8 cellular contexts compared by ENCODE assay signal in the genomic region with DNA sequence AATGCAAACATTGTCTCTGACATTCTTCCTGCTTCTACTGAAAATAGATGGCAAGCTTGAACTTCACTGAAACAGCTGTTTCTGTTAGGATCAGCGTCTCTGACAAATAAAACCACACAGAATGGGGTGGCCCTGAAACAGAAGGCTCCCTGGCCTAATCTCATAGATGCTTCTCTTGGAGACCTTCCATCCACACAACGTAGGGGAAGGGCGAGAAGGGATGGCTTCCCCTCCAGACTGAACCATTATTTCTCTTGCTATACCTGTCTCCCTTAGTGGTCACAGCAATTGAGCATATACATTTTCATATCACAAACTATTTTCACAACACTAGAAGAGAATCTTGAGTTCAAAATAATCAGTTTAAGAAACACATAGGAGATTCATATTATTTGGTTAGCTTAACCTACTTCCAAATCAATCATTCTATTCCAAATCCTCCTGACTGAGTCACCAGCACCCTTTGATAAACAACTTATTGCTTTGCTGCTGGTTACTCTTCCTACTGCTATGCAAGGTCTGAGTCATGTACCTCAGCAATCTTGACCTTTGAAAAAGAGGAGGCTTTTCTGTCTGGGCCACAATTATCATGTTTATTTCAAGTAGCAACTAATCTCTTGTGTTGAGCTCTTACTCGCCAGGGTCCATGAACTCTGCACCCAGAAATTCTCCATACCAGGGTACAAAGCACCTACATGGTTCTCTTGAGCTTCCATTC. TPM values are rescaled to one million over a fixed set of nuclear protein-coding genes. Genes with fewer than 3 reads are reported as not detected.
DNase-seq lines count a peak whose midpoint lies in the region; ATAC-seq and TF ChIP-seq lines count a peak whose summit lies in the region.

No MANE protein-coding gene starts in this region.

- peaks cover 72% of the 10 kb centered on the region for H3K4me1 Mint-ChIP-seq in activated T-helper 1 cell treated with anti-CD3 and anti-CD28 coated beads, Interleukin-12 subunit alpha, Interleukin-12 subunit beta, Interleukin-2, Interleukin-4 antibody, amounts not matched to agents 30 ng/mL and 10 ng/mL and 1 ng/mL, durations not matched to agents 14 hours and 24 hours and 36 hours (ENCODE audit: low read depth)
- peaks cover 61% of the 10 kb centered on the region for H3K4me1 Mint-ChIP-seq in stimulated activated memory B cell treated with anti-CD40 and anti-IgM and Interleukin-4, amounts not matched to agents 10 μg/mL and 1 μg/mL and 100 μg/mL, for 72 hours

- H3K4me3 ChIP-seq in HFF-Myc (replicated peaks; ENCODE audit: low read depth, low read length) (no peak overlapping the region), cardiac muscle cell (no peak overlapping the region)

- H3K27me3 ChIP-seq in cardiac muscle cell = no peaks in the 10 kb centered on the region

- TF ChIP-seq CTCF in HFF-Myc (IDR thresholded peaks at IDR 0.05; ENCODE audit: low read depth, low read length, missing control alignments) = no peak
- TF ChIP-seq CTCF in cardiac muscle cell (IDR thresholded peaks at IDR 0.05; ENCODE audit: low read depth, low read length) = no peak

- no peaks in the 10 kb centered on the region for H3K27me3 Mint-ChIP-seq in activated T-helper 1 cell treated with anti-CD3 and anti-CD28 coated beads, Interleukin-12 subunit alpha, Interleukin-12 subunit beta, Interleukin-2, Interleukin-4 antibody, amounts not matched to agents 30 ng/mL and 10 ng/mL and 1 ng/mL, durations not matched to agents 14 hours and 24 hours and 36 hours (ENCODE audit: insufficient read depth)
- no peaks in the 10 kb centered on the region for H3K27me3 Mint-ChIP-seq in stimulated activated memory B cell treated with anti-CD40 and anti-IgM and Interleukin-4, amounts not matched to agents 10 μg/mL and 1 μg/mL and 100 μg/mL, for 72 hours

- peak overlapping the region; percentile 84 for H3K27ac ChIP-seq in cardiac muscle cell

- DNase-seq in HFF-Myc (ENCODE audit: extremely low read depth, low read depth) (peak; percentile 49), cardiac muscle cell (ENCODE audit: low read depth in 1 of 2, low spot score in 1 of 2) (peak in 1 of 2 donors; percentile 85), NCI-H524 treated with DMSO at 0.1 percent for 48 hours (lab: John Stamatoyannopoulos, UW) (no peak), NCI-H146 (lab: John Stamatoyannopoulos, UW) (no peak), middle frontal gyrus (ENCODE audit: extremely low spot score, low spot score) (no peak), NOMO-1 treated with DMSO at 0.1 percent for 48 hours (lab: John Stamatoyannopoulos, UW; ENCODE audit: unreplicated experiment) (no peak)
- DNase-seq in activated T-helper 1 cell treated with anti-CD3 and anti-CD28 coated beads, Interleukin-12 subunit alpha, Interleukin-12 subunit beta, Interleukin-2, Interleukin-4 antibody, amounts not matched to agents 30 ng/mL and 10 ng/mL and 1 ng/mL, durations not matched to agents 14 hours and 24 hours and 36 hours (ENCODE audit: low spot score) = no peak

- peaks cover 4% of the 10 kb centered on the region for H3K9me3 Mint-ChIP-seq in activated T-helper 1 cell treated with anti-CD3 and anti-CD28 coated beads, Interleukin-12 subunit alpha, Interleukin-12 subunit beta, Interleukin-2, Interleukin-4 antibody, amounts not matched to agents 30 ng/mL and 10 ng/mL and 1 ng/mL, durations not matched to agents 14 hours and 24 hours and 36 hours
- H3K9me3 Mint-ChIP-seq in stimulated activated memory B cell treated with anti-CD40 and anti-IgM and Interleukin-4, amounts not matched to agents 10 μg/mL and 1 μg/mL and 100 μg/mL, for 72 hours = no peaks in the 10 kb centered on the region

- H3K36me3 Mint-ChIP-seq in activated T-helper 1 cell treated with anti-CD3 and anti-CD28 coated beads, Interleukin-12 subunit alpha, Interleukin-12 subunit beta, Interleukin-2, Interleukin-4 antibody, amounts not matched to agents 30 ng/mL and 10 ng/mL and 1 ng/mL, durations not matched to agents 14 hours and 24 hours and 36 hours (ENCODE audit: low read depth) = peaks cover 56% of the 10 kb centered on the region
- H3K36me3 Mint-ChIP-seq in stimulated activated memory B cell treated with anti-CD40 and anti-IgM and Interleukin-4, amounts not matched to agents 10 μg/mL and 1 μg/mL and 100 μg/mL, for 72 hours = peaks cover 27% of the 10 kb centered on the region

- no peaks in the 10 kb centered on the region for H3K36me3 ChIP-seq in cardiac muscle cell

- intact Hi-C loops in activated T-helper 1 cell treated with anti-CD3 and anti-CD28 coated beads, Interleukin-12 subunit alpha, Interleukin-12 subunit beta, Interleukin-2, Interleukin-4 antibody, amounts not matched to agents 30 ng/mL and 10 ng/mL and 1 ng/mL, durations not matched to agents 14 hours and 24 hours and 36 hours (cut with micrococcal nuclease) = loop anchor here (1.0 to 2.0 kb wide), 2 partner anchors 13 to 17 kb away; no protein-coding TSS in a partner anchor

- no peaks in the 10 kb centered on the region for H3K9me3 ChIP-seq in cardiac muscle cell (ENCODE audit: low read depth)

- peak; percentile 65 for ATAC-seq in stimulated activated memory B cell treated with anti-CD40 and anti-IgM and Interleukin-4, amounts not matched to agents 10 μg/mL and 1 μg/mL and 100 μg/mL, for 72 hours

- H3K4me1 ChIP-seq in cardiac muscle cell (ENCODE audit: low read depth) = peaks cover 32% of the 10 kb centered on the region

- H3K4me3 Mint-ChIP-seq in activated T-helper 1 cell treated with anti-CD3 and anti-CD28 coated beads, Interleukin-12 subunit alpha, Interleukin-12 subunit beta, Interleukin-2, Interleukin-4 antibody, amounts not matched to agents 30 ng/mL and 10 ng/mL and 1 ng/mL, durations not matched to agents 14 hours and 24 hours and 36 hours = peak overlapping the region; percentile 20
- H3K4me3 Mint-ChIP-seq in stimulated activated memory B cell treated with anti-CD40 and anti-IgM and Interleukin-4, amounts not matched to agents 10 μg/mL and 1 μg/mL and 100 μg/mL, for 72 hours = no peak overlapping the region

- H3K27ac Mint-ChIP-seq in activated T-helper 1 cell treated with anti-CD3 and anti-CD28 coated beads, Interleukin-12 subunit alpha, Interleukin-12 subunit beta, Interleukin-2, Interleukin-4 antibody, amounts not matched to agents 30 ng/mL and 10 ng/mL and 1 ng/mL, durations not matched to agents 14 hours and 24 hours and 36 hours = peak overlapping the region; percentile 94
- H3K27ac Mint-ChIP-seq in stimulated activated memory B cell treated with anti-CD40 and anti-IgM and Interleukin-4, amounts not matched to agents 10 μg/mL and 1 μg/mL and 100 μg/mL, for 72 hours = peak overlapping the region; percentile 70

RNA-seq across cellular contexts. Expression of gene CBLB, which starts 45.5 kb away (rescaled TPM):
- 213 and 235 TPM in 2 replicates for total RNA-seq in activated T-helper 1 cell treated with anti-CD3 and anti-CD28 coated beads, Interleukin-12 subunit alpha, Interleukin-12 subunit beta, Interleukin-2, Interleukin-4 antibody, amounts not matched to agents 30 ng/mL and 10 ng/mL and 1 ng/mL, durations not matched to agents 14 hours and 24 hours and 36 hours
- 48.2 and 53.1 TPM in 2 replicates for total RNA-seq in cardiac muscle cell
- polyA plus RNA-seq in cardiac muscle cell = 30.3 and 34.9 TPM in 2 replicates
